Comparison of ENCODE assay signal across 7 cellular contexts in genomic region chr2:9844581-9844980, GRCh38. TPM values are rescaled to one million over a fixed set of nuclear protein-coding genes. Genes with fewer than 3 reads are reported as not detected.
DNase-seq lines count a peak whose midpoint lies in the region; ATAC-seq, FAIRE-seq and TF ChIP-seq lines count a peak whose summit lies in the region.

No MANE protein-coding gene starts in this region.

- peaks cover 65% of the 10 kb centered on the region for H3K36me3 Mint-ChIP-seq in activated T-helper 17 cell treated with anti-CD3 and anti-CD28 coated beads, Interleukin-2, amount 50 U/mL, for 72 hours (ENCODE audit: low read depth)

- no peak for TF ChIP-seq EP300 in HepG2 (IDR thresholded peaks at IDR 0.05; ENCODE audit: low read depth in 2 of 2, low read length in 2 of 2)
- TF ChIP-seq EP300 in HepG2 (CRISPR knock-in tag; IDR thresholded peaks at IDR 0.05; ENCODE audit: borderline replicate concordance), result no peak
- TF ChIP-seq EP300 in ovary (IDR thresholded peaks at IDR 0.05), result no peak

- peaks cover 2 to 17% of the 10 kb centered on the region in 2 experiments; a peak in 3 of 5 replicates for H3K36me3 ChIP-seq in HepG2 (replicated peaks in 1 of 2; ENCODE audit: control insufficient read depth in 1 of 2, insufficient read depth in 2 of 2, low read length in 2 of 2)
- no peaks in the 10 kb centered on the region for H3K36me3 ChIP-seq in ovary

- FAIRE-seq in HepG2 (lab: Jason Lieb, UNC), result no peak

- H3K27ac ChIP-seq in HepG2 (ENCODE audit: extremely low read length, insufficient read depth, low read length) (no peak overlapping the region), ovary (no peak overlapping the region)

- H3K9me3 Mint-ChIP-seq in activated T-helper 17 cell treated with anti-CD3 and anti-CD28 coated beads, Interleukin-2, amount 50 U/mL, for 72 hours, result no peaks in the 10 kb centered on the region

- H3K4me3 ChIP-seq in GM12864 (ENCODE audit: low read depth, low read length), result peak overlapping the region; percentile 63
- peak overlapping the region; percentile 70 to 92 (median 81); a peak in 5 of 6 replicates for H3K4me3 ChIP-seq in HepG2 (replicated peaks in 1 of 3; ENCODE audit: insufficient read depth in 1 of 3, low read depth in 2 of 3, low read length in 3 of 3)
- H3K4me3 ChIP-seq in ovary, result no peak overlapping the region

- in situ Hi-C loops in HepG2 (cut with HindIII; ENCODE audit: extremely low pct_ligation_motif_present, low pct_unique_long_range_greater_than_20kb), result no loop called here

- H3K4me2 ChIP-seq in HepG2 (ENCODE audit: low read depth, low read length), result peak overlapping the region; percentile 88

- H3K27me3 ChIP-seq in HepG2 (ENCODE audit: control insufficient read depth in 1 of 2, insufficient read depth in 2 of 2, low read length in 2 of 2) (no peaks in the 10 kb centered on the region; a peak in 1 of 5 replicates), ovary (no peaks in the 10 kb centered on the region)

- BruUV-seq in HepG2 (replicated peaks; lab: Mats Ljungman, UMichigan), result TSS peak; percentile 49

- ATAC-seq in HG03108 (IDR thresholded peaks at IDR 0.05; ENCODE audit: unreplicated experiment), result peak; percentile 32
- ATAC-seq in activated T-helper 17 cell treated with anti-CD3 and anti-CD28 coated beads, Interleukin-2, amount 50 U/mL, for 72 hours (replicated peaks), result peak; percentile 78
- ATAC-seq in HepG2, result no peak
- ATAC-seq in HG03139 (IDR thresholded peaks at IDR 0.05; ENCODE audit: unreplicated experiment), result no peak

- H3K27me3 Mint-ChIP-seq in activated T-helper 17 cell treated with anti-CD3 and anti-CD28 coated beads, Interleukin-2, amount 50 U/mL, for 72 hours, result no peaks in the 10 kb centered on the region

- 90% methylated on average over 4 of the region's 4 CpGs for WGBS in HepG2 (ENCODE audit: low lambda C conversion rate)
- 10 to 22% (median 15%) methylated on average over 4 of the region's 4 CpGs for WGBS in ovary, 3 donors

- no peaks in the 10 kb centered on the region; the same call in 1 of the 2 replicates for H4K20me1 ChIP-seq in HepG2 (ENCODE audit: insufficient read depth, low read length)

- H3K9ac ChIP-seq in HepG2 (ENCODE audit: insufficient read depth, low read depth, low read length), result peak overlapping the region; percentile 75; the same call in 1 of the 2 replicates

- peaks cover 38% of the 10 kb centered on the region for H3K79me2 ChIP-seq in HepG2 (ENCODE audit: insufficient read depth, low read length)

- no peak for TF ChIP-seq POLR2A in HepG2 (IDR thresholded peaks at IDR 0.05; ENCODE audit: insufficient read depth in 1 of 2, low read depth in 2 of 2, low read length in 2 of 2)
- no peak for TF ChIP-seq POLR2A in ovary (IDR thresholded peaks at IDR 0.05)

- peaks cover 39% of the 10 kb centered on the region for H3K4me1 ChIP-seq in HepG2 (ENCODE audit: insufficient read depth, low read length)
- no peaks in the 10 kb centered on the region for H3K4me1 ChIP-seq in ovary (ENCODE audit: insufficient read depth)

- intact Hi-C loops in HepG2 (cut with micrococcal nuclease; ENCODE audit: unreplicated experiment), result loop anchor here (1.0 kb wide), 1 partner anchor 37 kb away; no protein-coding TSS in a partner anchor
- intact Hi-C loops in posterior vena cava (cut with DNase I), result no loop called here
- intact Hi-C loops in ovary (cut with DNase I), result no loop called here

- peak overlapping the region; percentile 92 for H3K4me3 Mint-ChIP-seq in activated T-helper 17 cell treated with anti-CD3 and anti-CD28 coated beads, Interleukin-2, amount 50 U/mL, for 72 hours

- TF ChIP-seq RAD21 in HepG2 (CRISPR knock-in tag; IDR thresholded peaks at IDR 0.05), result no peak

- POLR2A ChIA-PET in HepG2 (lab: Yijun Ruan, JAX), result interaction anchor here (1.9 to 2.3 kb wide), 3 partner anchors 30 to 214 kb away, joined by 11 to 16 read pairs (median 14); partner anchors contain the start of gene YWHAQ

- no peak for TF ChIP-seq CTCF in GM12864 (IDR thresholded peaks at IDR 0.05; ENCODE audit: low read depth, low read length, missing control alignments)
- no peak for TF ChIP-seq CTCF in HepG2 (CRISPR knock-in tag; IDR thresholded peaks at IDR 0.05)
- no peak for TF ChIP-seq CTCF in ovary (IDR thresholded peaks at IDR 0.05)

- peaks cover 15% of the 10 kb centered on the region for H3K4me1 Mint-ChIP-seq in activated T-helper 17 cell treated with anti-CD3 and anti-CD28 coated beads, Interleukin-2, amount 50 U/mL, for 72 hours

- CTCF ChIA-PET in HepG2 (lab: Yijun Ruan, JAX; ENCODE audit: low intra/inter-chr PET ratio, low total read pairs), result no interaction called here

- H2AFZ ChIP-seq in HepG2 (ENCODE audit: low read length), result no peak overlapping the region

- peak overlapping the region; percentile 95 for H3K27ac Mint-ChIP-seq in activated T-helper 17 cell treated with anti-CD3 and anti-CD28 coated beads, Interleukin-2, amount 50 U/mL, for 72 hours

- H3K9me3 ChIP-seq in HepG2 (ENCODE audit: low read length), result no peaks in the 10 kb centered on the region
- H3K9me3 ChIP-seq in ovary, result no peaks in the 10 kb centered on the region

- DNase-seq in GM12864 (ENCODE audit: low read depth), result peak; percentile 61
- no peak for DNase-seq in HepG2 (ENCODE audit: low spot score)
- DNase-seq in posterior vena cava (ENCODE audit: low spot score), result no peak
- no peak for DNase-seq in ovary

TF ChIP-seq in HepG2, 621 proteins besides CTCF, POLR2A, EP300 and RAD21:
- TF ChIP-seq POGZ (CRISPR knock-in tag; IDR thresholded peaks at IDR 0.05) (no peak), ZNF275 (CRISPR knock-in tag; IDR thresholded peaks at IDR 0.05; ENCODE audit: borderline replicate concordance) (no peak), EHMT2 (IDR thresholded peaks at IDR 0.05; ENCODE audit: borderline replicate concordance, low read depth, low read length) (no peak), SETDB1 (CRISPR knock-in tag; IDR thresholded peaks at IDR 0.05; ENCODE audit: borderline replicate concordance) (no peak), ZNF761 (CRISPR knock-in tag; conservative IDR thresholded peaks at IDR 0.05) (no peak), FOXA3 (CRISPR knock-in tag; IDR thresholded peaks at IDR 0.05) (no peak), RARG (CRISPR knock-in tag; IDR thresholded peaks at IDR 0.05; ENCODE audit: low read depth) (no peak), MATR3 (CRISPR knock-in tag; IDR thresholded peaks at IDR 0.05) (no peak), KDM6A (CRISPR knock-in tag; IDR thresholded peaks at IDR 0.05; ENCODE audit: low read depth) (no peak), TAF1 (CRISPR knock-in tag; IDR thresholded peaks at IDR 0.05) (no peak), HOXD1 (CRISPR knock-in tag; IDR thresholded peaks at IDR 0.05) (no peak)
TF ChIP-seq in HepG2: peak in this region for 0.

RNA-seq across cellular contexts. Expression of gene TAF1B, which starts 1.3 kb away (rescaled TPM):
- total RNA-seq in activated T-helper 17 cell treated with anti-CD3 and anti-CD28 coated beads, Interleukin-2, amount 50 U/mL, for 72 hours, result 10 to 100 TPM; 29.8 to 41.1 TPM
- total RNA-seq in HepG2 (2016; rRNA removed; fragmentation: Illumina TruSeq; extraction: Trizol) (27.7 and 34.0 TPM in 2 replicates), posterior vena cava (10 to 100 TPM; 20.8 to 21.6 TPM), ovary (10 to 100 TPM; 12.6 to 22.0 (median 18.2) TPM)
- 6.1 and 6.8 TPM in 2 replicates for total RNA-seq in HepG2 (2016; cell fraction: cytosol; rRNA removed; fragmentation: Illumina TruSeq; extraction: Trizol; ENCODE audit: low read depth)
- total RNA-seq in HepG2 (2016; cell fraction: insoluble cytoplasmic fraction; rRNA removed; fragmentation: Illumina TruSeq; extraction: Trizol), result 26.3 and 35.7 TPM in 2 replicates
- 10.3 and 12.6 TPM in 2 replicates for total RNA-seq in HepG2 (2016; cell fraction: membrane; rRNA removed; fragmentation: Illumina TruSeq; extraction: Trizol)
- 33.1 and 35.1 TPM in 2 replicates for total RNA-seq in HepG2 (2016; cell fraction: nucleus; rRNA removed; fragmentation: Illumina TruSeq; extraction: Trizol)
- polyA plus RNA-seq in HepG2 (2011; rRNA removed) (10.7 and 13.3 TPM in 2 replicates), ovary (10 to 100 TPM in 1 of 2 donors, 1 to 10 TPM in 1; 6.4 to 10.1 TPM)
- polyA plus RNA-seq in HepG2 (2011; cell fraction: cytosol; rRNA removed), result 4.8 and 6.4 TPM in 2 replicates
- 6.6 and 9.5 TPM in 2 replicates for polyA plus RNA-seq in HepG2 (2011; cell fraction: nucleus; rRNA removed)
- polyA plus RNA-seq in HepG2 (2012), result 8.9 and 14.8 TPM in 2 replicates
- polyA plus RNA-seq in HepG2 (2016; cell fraction: cytosol; fragmentation: Illumina TruSeq; extraction: Trizol; ENCODE audit: low read depth), result 3.0 and 3.3 TPM in 2 replicates
- polyA plus RNA-seq in HepG2 (2016; cell fraction: insoluble cytoplasmic fraction; fragmentation: Illumina TruSeq; extraction: Trizol; ENCODE audit: low read depth), result 30.6 and 33.2 TPM in 2 replicates
- polyA plus RNA-seq in HepG2 (2016; cell fraction: membrane; fragmentation: Illumina TruSeq; extraction: Trizol; ENCODE audit: low read depth), result 4.6 and 6.3 TPM in 2 replicates
- 20.1 and 24.0 TPM in 2 replicates for polyA plus RNA-seq in HepG2 (2016; cell fraction: nucleus; fragmentation: Illumina TruSeq; extraction: Trizol; ENCODE audit: insufficient read depth, low read depth)
- polyA minus RNA-seq in HepG2 (2011; rRNA and poly(A)+ RNA removed; ENCODE audit: low replicate concordance), result 9.4 and 16.3 TPM in 2 replicates
- 14.0 and 16.2 TPM in 2 replicates for polyA minus RNA-seq in HepG2 (2011; cell fraction: cytosol; rRNA and poly(A)+ RNA removed)
- 90.8 and 101 TPM in 2 replicates for polyA minus RNA-seq in HepG2 (2011; cell fraction: nucleus; rRNA and poly(A)+ RNA removed)

Comparison
In these comparisons a context has a peak if more than half of its experiments do, and no peak if none do; other contexts are left out.
1. ATAC-seq: peak in HG03108 (single experiment) and activated T-helper 17 cell treated with anti-CD3 and anti-CD28 coated beads, Interleukin-2, amount 50 U/mL, for 72 hours (single experiment); none in HepG2 (single experiment) and HG03139 (single experiment).